Comparison of ENCODE assay signal across 1 cellular context in genomic region chr20:5654557-5654956, GRCh38.
TF ChIP-seq lines count a peak whose summit lies in the region.

No MANE protein-coding gene starts in this region.

TF ChIP-seq in HepG2, 621 proteins besides CTCF, POLR2A, EP300 and RAD21 (continued from another document and continues in another):
- TF ChIP-seq ZGPAT (CRISPR knock-in tag; IDR thresholded peaks at IDR 0.05) (0 out of 2 replicates have a peak, but pooled peaks have one; percentile 34), PITX1 (CRISPR knock-in tag; IDR thresholded peaks at IDR 0.05) (no peak), FOXK2 (IDR thresholded peaks at IDR 0.05) (no peak), PBX2 (CRISPR knock-in tag; IDR thresholded peaks at IDR 0.05) (no peak), CBX5 (CRISPR knock-in tag; IDR thresholded peaks at IDR 0.05; ENCODE audit: borderline replicate concordance) (no peak), ZNF570 (CRISPR knock-in tag; IDR thresholded peaks at IDR 0.05; ENCODE audit: borderline replicate concordance) (no peak), TBX2 (CRISPR knock-in tag; IDR thresholded peaks at IDR 0.05; ENCODE audit: borderline replicate concordance) (no peak), THRA (CRISPR knock-in tag; IDR thresholded peaks at IDR 0.05; ENCODE audit: borderline replicate concordance) (no peak), SP140L (CRISPR knock-in tag; IDR thresholded peaks at IDR 0.05; ENCODE audit: borderline replicate concordance) (no peak), ZNF276 (CRISPR knock-in tag; IDR thresholded peaks at IDR 0.05; ENCODE audit: low read depth) (no peak), MLLT10 (CRISPR knock-in tag; IDR thresholded peaks at IDR 0.05) (no peak), HMG20A (CRISPR knock-in tag; IDR thresholded peaks at IDR 0.05; ENCODE audit: borderline replicate concordance) (peak; percentile 59; the same call in 1 of the 2 replicates), ZSCAN22 (CRISPR knock-in tag; IDR thresholded peaks at IDR 0.05) (no peak), ZNF501 (CRISPR knock-in tag; IDR thresholded peaks at IDR 0.05) (no peak), ZNF44 (CRISPR knock-in tag; IDR thresholded peaks at IDR 0.05) (no peak), MBNL3 (CRISPR knock-in tag; conservative IDR thresholded peaks at IDR 0.05) (no peak), PRDM10 (CRISPR knock-in tag; IDR thresholded peaks at IDR 0.05; ENCODE audit: low read depth) (no peak), ZNF317 (CRISPR knock-in tag; IDR thresholded peaks at IDR 0.05) (no peak), SP1 (IDR thresholded peaks at IDR 0.05) (no peak), SP1 (CRISPR knock-in tag; IDR thresholded peaks at IDR 0.05) (no peak), SMAD1 (CRISPR knock-in tag; IDR thresholded peaks at IDR 0.05; ENCODE audit: borderline replicate concordance, low read depth) (no peak), ZNF24 (IDR thresholded peaks at IDR 0.05) (peak; percentile 37; the same call in 1 of the 2 replicates), KDM3A (CRISPR knock-in tag; IDR thresholded peaks at IDR 0.05; ENCODE audit: low read depth) (no peak), ZNF652 (CRISPR knock-in tag; IDR thresholded peaks at IDR 0.05; ENCODE audit: borderline replicate concordance, low read depth) (no peak), ZBTB21 (CRISPR knock-in tag; IDR thresholded peaks at IDR 0.05) (peak; percentile 37; the same call in 1 of the 2 replicates), SKI (IDR thresholded peaks at IDR 0.05; ENCODE audit: partially characterized antibody) (peak; percentile 19), HINFP (CRISPR knock-in tag; IDR thresholded peaks at IDR 0.05; ENCODE audit: low read depth) (no peak), ZNF18 (CRISPR knock-in tag; IDR thresholded peaks at IDR 0.05; ENCODE audit: insufficient replicate concordance) (no peak), ZNF510 (CRISPR knock-in tag; IDR thresholded peaks at IDR 0.05; ENCODE audit: low read depth) (no peak), NFIC (IDR thresholded peaks at IDR 0.05; ENCODE audit: low read length) (no peak), SATB2 (CRISPR knock-in tag; IDR thresholded peaks at IDR 0.05) (no peak), NFKB2 (CRISPR knock-in tag; IDR thresholded peaks at IDR 0.05; ENCODE audit: borderline replicate concordance) (no peak), TP53 (CRISPR knock-in tag; conservative IDR thresholded peaks at IDR 0.05) (no peak), ZNF646 (CRISPR knock-in tag; IDR thresholded peaks at IDR 0.05) (peak; percentile 74; the same call in 1 of the 2 replicates), KDM5A (IDR thresholded peaks at IDR 0.05; ENCODE audit: borderline replicate concordance, low read length) (no peak)
